ENCODE assay signal across 19 cellular contexts in genomic region chr3:188577539-188577938, GRCh38.
"Had no signal": no experiment of that assay in that cellular context is flagged by ENCODE, and none has a peak within 500 bp of the region (broad histone marks: within the 10 kb centered on the region; RNA-seq: fewer than 3 reads in every experiment).

No MANE protein-coding gene starts in this region.

- H3K4me3 ChIP-seq: dorsolateral prefrontal cortex, hepatocyte, left lung, psoas muscle, upper lobe of left lung had no signal

- H3K27me3 ChIP-seq: dorsolateral prefrontal cortex, hepatocyte, left lung, upper lobe of left lung had no signal

- H3K9ac ChIP-seq: SK-N-SH had no signal

- H3K27ac Mint-ChIP-seq: activated CD4-positive, alpha-beta memory T cell treated with anti-CD3 and anti-CD28 coated beads, Interleukin-2, amount 10 ng/mL, durations not matched to agents 7 days and 5 days; activated CD4-positive, alpha-beta T cell treated with anti-CD3 and anti-CD28 coated beads for 36 hours; nephron progenitor cell had no signal

- H3K4me1 Mint-ChIP-seq: activated CD4-positive, alpha-beta memory T cell treated with anti-CD3 and anti-CD28 coated beads, Interleukin-2, amount 10 ng/mL, durations not matched to agents 7 days and 5 days had no signal

- H3K9me3 Mint-ChIP-seq: activated CD4-positive, alpha-beta memory T cell treated with anti-CD3 and anti-CD28 coated beads, Interleukin-2, amount 10 ng/mL, durations not matched to agents 7 days and 5 days; activated T-cell treated with anti-CD3 and anti-CD28 coated beads, Interleukin-2, amount 50 U/mL, for 24 hours; nephron progenitor cell had no signal

- H3K27me3 Mint-ChIP-seq: activated CD4-positive, alpha-beta memory T cell treated with anti-CD3 and anti-CD28 coated beads, Interleukin-2, amount 10 ng/mL, durations not matched to agents 7 days and 5 days; activated CD4-positive, alpha-beta T cell treated with anti-CD3 and anti-CD28 coated beads for 36 hours; activated T-cell treated with anti-CD3 and anti-CD28 coated beads, Interleukin-2, amount 50 U/mL, for 24 hours had no signal

- H3K9me3 ChIP-seq: left lung, psoas muscle, SK-N-SH, upper lobe of left lung had no signal

- H3K4me3 Mint-ChIP-seq: activated CD4-positive, alpha-beta memory T cell treated with anti-CD3 and anti-CD28 coated beads, Interleukin-2, amount 10 ng/mL, durations not matched to agents 7 days and 5 days; activated CD4-positive, alpha-beta T cell treated with anti-CD3 and anti-CD28 coated beads for 36 hours; activated T-cell treated with anti-CD3 and anti-CD28 coated beads, Interleukin-2, amount 50 U/mL, for 24 hours; nephron progenitor cell had no signal

- H3K27ac ChIP-seq: hepatocyte, VCaP had no signal

- DNase-seq: activated CD4-positive, alpha-beta memory T cell treated with anti-CD3 and anti-CD28 coated beads, Interleukin-2, amount 10 ng/mL, durations not matched to agents 7 days and 5 days; activated CD4-positive, alpha-beta T cell treated with anti-CD3 and anti-CD28 coated beads for 36 hours; activated effector memory CD4-positive, alpha-beta T cell treated with Interleukin-2 at 50 U/mL for 16 hours; activated naive CD4-positive, alpha-beta T cell treated with anti-CD3 and anti-CD28 coated beads, Interleukin-2, amount 50 U/mL, for 16 hours; activated T-cell treated with anti-CD3 and anti-CD28 coated beads, Interleukin-2, amount 50 U/mL, for 24 hours; dorsolateral prefrontal cortex; erythroblast; kidney; left lung; nephron progenitor cell; occipital lobe; psoas muscle; SK-N-SH; stimulated activated CD4-positive, alpha-beta T cell treated with anti-CD3 and anti-CD28 coated beads, Interleukin-1b, Interleukin-23, amount 100 ng/mL, for 48 hours; T-helper 1 cell; upper lobe of left lung had no signal

- H3K36me3 ChIP-seq: left lung, upper lobe of left lung had no signal

- ATAC-seq: psoas muscle, sciatic nerve had no signal
